2 cellular contexts compared by ENCODE assay signal in genomic region chr1:39504436-39504835, GRCh38. TPM values are rescaled to one million over a fixed set of nuclear protein-coding genes. Genes with fewer than 3 reads are reported as not detected.
"Had no signal": no experiment of that assay in that cellular context is flagged by ENCODE, and none has a peak within 500 bp of the region (broad histone marks: within the 10 kb centered on the region; RNA-seq: fewer than 3 reads in every experiment).

No MANE protein-coding gene starts in this region.

RNA-seq across cellular contexts. Expression of gene BMP8A, which starts 13.0 kb away (rescaled TPM):
- total RNA-seq: G401, GM12878 had no signal
- polyA plus RNA-seq: GM12878 had no signal
